Comparison of ENCODE assay signal across 10 cellular contexts in genomic region chr11:7536102-7536501, GRCh38. TPM values are rescaled to one million over a fixed set of nuclear protein-coding genes. Genes with fewer than 3 reads are reported as not detected.
DNase-seq lines count a peak whose midpoint lies in the region; ATAC-seq, FAIRE-seq and TF ChIP-seq lines count a peak whose summit lies in the region.
"Had no signal": no experiment of that assay in that cellular context is flagged by ENCODE, and none has a peak within 500 bp of the region (broad histone marks: within the 10 kb centered on the region; RNA-seq: fewer than 3 reads in every experiment).

No MANE protein-coding gene starts in this region.

- H3K9me3 ChIP-seq in kidney (ENCODE audit: control insufficient read depth in 1 of 2, low read length in 2 of 2) = no peaks in the 10 kb centered on the region

- DNase-seq in 8988T = peak; percentile 50
- no peak for DNase-seq in kidney
- DNase-seq in NAMALWA (ENCODE audit: low spot score) = no peak
- DNase-seq in activated naive CD4-positive, alpha-beta T cell treated with Interleukin-2 at 50 U/mL for 16 hours = no peak
- no peak for DNase-seq in RWPE1 (ENCODE audit: low spot score)
- DNase-seq: mammary epithelial cell, NCI-H526 treated with DMSO at 0.1 percent for 48 hours had no signal

- no peak overlapping the region for H3K9ac ChIP-seq in kidney (ENCODE audit: low read length in 2 of 2)

- CTCF ChIA-PET in RWPE1 (lab: Yijun Ruan, JAX) = no interaction called here

- peaks cover 7 to 9% of the 10 kb centered on the region in 2 donors for H3K4me1 ChIP-seq in kidney (ENCODE audit: control insufficient read depth in 1 of 2, insufficient read depth in 1 of 2, low read depth in 1 of 2, low read length in 2 of 2)

- no peak for FAIRE-seq in kidney (lab: Jason Lieb, UNC)

- peak; percentile 45; the same call in 2 of the 3 replicates for TF ChIP-seq CTCF in GM12872 (IDR thresholded peaks at IDR 0.05; ENCODE audit: insufficient read depth, low read depth, low read length)
- TF ChIP-seq CTCF in kidney (IDR thresholded peaks at IDR 0.05; ENCODE audit: borderline replicate concordance, extremely low read depth, insufficient read depth) = peak; percentile 17
- no peak for TF ChIP-seq CTCF in RWPE1 (conservative IDR thresholded peaks at IDR 0.05; ENCODE audit: low read depth)

- ATAC-seq in SK-N-SH treated with all-trans-retinoic acid at 6 μM for 48 hours = peak; percentile 25; the same call in 1 of the 3 replicates
- ATAC-seq in GM19351 (IDR thresholded peaks at IDR 0.05; ENCODE audit: unreplicated experiment) = no peak

- POLR2A ChIA-PET in RWPE1 (lab: Yijun Ruan, JAX; ENCODE audit: low non-redundant PET) = no interaction called here

- H3K36me3 ChIP-seq in kidney (ENCODE audit: control insufficient read depth in 1 of 2, insufficient read depth in 2 of 2, low read length in 2 of 2) = no peaks in the 10 kb centered on the region

- intact Hi-C loops in kidney (cut with DNase I) = no loop called here

- no peak overlapping the region for H3K4me3 ChIP-seq in kidney (ENCODE audit: low read length in 2 of 2)

- no peak overlapping the region for H3K27ac ChIP-seq in kidney (ENCODE audit: low read depth in 2 of 2, low read length in 2 of 2)
- no peak overlapping the region for H3K27ac ChIP-seq in RWPE1

TF ChIP-seq in SK-N-SH treated with all-trans-retinoic acid at 6 μM for 48 hours, 23 proteins besides CTCF, POLR2A, EP300 and RAD21:
- TF ChIP-seq RARB (CRISPR knock-in tag; IDR thresholded peaks at IDR 0.05) (no peak), PPARA (CRISPR knock-in tag; IDR thresholded peaks at IDR 0.05; ENCODE audit: borderline replicate concordance) (no peak), ZNF70 (CRISPR knock-in tag; IDR thresholded peaks at IDR 0.05) (no peak), ZNF565 (CRISPR knock-in tag; conservative IDR thresholded peaks at IDR 0.05; ENCODE audit: low read depth) (no peak), ZFP30 (CRISPR knock-in tag; IDR thresholded peaks at IDR 0.05) (no peak), TCF4 (CRISPR knock-in tag; IDR thresholded peaks at IDR 0.05; ENCODE audit: borderline replicate concordance) (no peak), SNAI2 (CRISPR knock-in tag; IDR thresholded peaks at IDR 0.05) (no peak), TOX (CRISPR knock-in tag; IDR thresholded peaks at IDR 0.05; ENCODE audit: borderline replicate concordance) (no peak), BACH2 (CRISPR knock-in tag; IDR thresholded peaks at IDR 0.05; ENCODE audit: borderline replicate concordance) (no peak), GLIS3 (CRISPR knock-in tag; IDR thresholded peaks at IDR 0.05) (no peak), ZC3H10 (CRISPR knock-in tag; IDR thresholded peaks at IDR 0.05) (no peak), CSDC2 (CRISPR knock-in tag; IDR thresholded peaks at IDR 0.05) (no peak), ESRRG (CRISPR knock-in tag; IDR thresholded peaks at IDR 0.05) (no peak), ZNF8 (CRISPR knock-in tag; IDR thresholded peaks at IDR 0.05) (no peak)
- TF ChIP-seq, protein P1, sequence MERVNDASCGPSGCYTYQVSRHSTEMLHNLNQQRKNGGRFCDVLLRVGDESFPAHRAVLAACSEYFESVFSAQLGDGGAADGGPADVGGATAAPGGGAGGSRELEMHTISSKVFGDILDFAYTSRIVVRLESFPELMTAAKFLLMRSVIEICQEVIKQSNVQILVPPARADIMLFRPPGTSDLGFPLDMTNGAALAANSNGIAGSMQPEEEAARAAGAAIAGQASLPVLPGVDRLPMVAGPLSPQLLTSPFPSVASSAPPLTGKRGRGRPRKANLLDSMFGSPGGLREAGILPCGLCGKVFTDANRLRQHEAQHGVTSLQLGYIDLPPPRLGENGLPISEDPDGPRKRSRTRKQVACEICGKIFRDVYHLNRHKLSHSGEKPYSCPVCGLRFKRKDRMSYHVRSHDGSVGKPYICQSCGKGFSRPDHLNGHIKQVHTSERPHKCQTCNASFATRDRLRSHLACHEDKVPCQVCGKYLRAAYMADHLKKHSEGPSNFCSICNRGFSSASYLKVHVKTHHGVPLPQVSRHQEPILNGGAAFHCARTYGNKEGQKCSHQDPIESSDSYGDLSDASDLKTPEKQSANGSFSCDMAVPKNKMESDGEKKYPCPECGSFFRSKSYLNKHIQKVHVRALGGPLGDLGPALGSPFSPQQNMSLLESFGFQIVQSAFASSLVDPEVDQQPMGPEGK (CRISPR knock-in tag; IDR thresholded peaks at IDR 0.05; ENCODE audit: borderline replicate concordance) = no peak
- TF ChIP-seq, protein P2, sequence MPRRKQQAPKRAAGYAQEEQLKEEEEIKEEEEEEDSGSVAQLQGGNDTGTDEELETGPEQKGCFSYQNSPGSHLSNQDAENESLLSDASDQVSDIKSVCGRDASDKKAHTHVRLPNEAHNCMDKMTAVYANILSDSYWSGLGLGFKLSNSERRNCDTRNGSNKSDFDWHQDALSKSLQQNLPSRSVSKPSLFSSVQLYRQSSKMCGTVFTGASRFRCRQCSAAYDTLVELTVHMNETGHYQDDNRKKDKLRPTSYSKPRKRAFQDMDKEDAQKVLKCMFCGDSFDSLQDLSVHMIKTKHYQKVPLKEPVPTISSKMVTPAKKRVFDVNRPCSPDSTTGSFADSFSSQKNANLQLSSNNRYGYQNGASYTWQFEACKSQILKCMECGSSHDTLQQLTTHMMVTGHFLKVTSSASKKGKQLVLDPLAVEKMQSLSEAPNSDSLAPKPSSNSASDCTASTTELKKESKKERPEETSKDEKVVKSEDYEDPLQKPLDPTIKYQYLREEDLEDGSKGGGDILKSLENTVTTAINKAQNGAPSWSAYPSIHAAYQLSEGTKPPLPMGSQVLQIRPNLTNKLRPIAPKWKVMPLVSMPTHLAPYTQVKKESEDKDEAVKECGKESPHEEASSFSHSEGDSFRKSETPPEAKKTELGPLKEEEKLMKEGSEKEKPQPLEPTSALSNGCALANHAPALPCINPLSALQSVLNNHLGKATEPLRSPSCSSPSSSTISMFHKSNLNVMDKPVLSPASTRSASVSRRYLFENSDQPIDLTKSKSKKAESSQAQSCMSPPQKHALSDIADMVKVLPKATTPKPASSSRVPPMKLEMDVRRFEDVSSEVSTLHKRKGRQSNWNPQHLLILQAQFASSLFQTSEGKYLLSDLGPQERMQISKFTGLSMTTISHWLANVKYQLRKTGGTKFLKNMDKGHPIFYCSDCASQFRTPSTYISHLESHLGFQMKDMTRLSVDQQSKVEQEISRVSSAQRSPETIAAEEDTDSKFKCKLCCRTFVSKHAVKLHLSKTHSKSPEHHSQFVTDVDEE (CRISPR knock-in tag; IDR thresholded peaks at IDR 0.05) = no peak
- TF ChIP-seq, protein P3, sequence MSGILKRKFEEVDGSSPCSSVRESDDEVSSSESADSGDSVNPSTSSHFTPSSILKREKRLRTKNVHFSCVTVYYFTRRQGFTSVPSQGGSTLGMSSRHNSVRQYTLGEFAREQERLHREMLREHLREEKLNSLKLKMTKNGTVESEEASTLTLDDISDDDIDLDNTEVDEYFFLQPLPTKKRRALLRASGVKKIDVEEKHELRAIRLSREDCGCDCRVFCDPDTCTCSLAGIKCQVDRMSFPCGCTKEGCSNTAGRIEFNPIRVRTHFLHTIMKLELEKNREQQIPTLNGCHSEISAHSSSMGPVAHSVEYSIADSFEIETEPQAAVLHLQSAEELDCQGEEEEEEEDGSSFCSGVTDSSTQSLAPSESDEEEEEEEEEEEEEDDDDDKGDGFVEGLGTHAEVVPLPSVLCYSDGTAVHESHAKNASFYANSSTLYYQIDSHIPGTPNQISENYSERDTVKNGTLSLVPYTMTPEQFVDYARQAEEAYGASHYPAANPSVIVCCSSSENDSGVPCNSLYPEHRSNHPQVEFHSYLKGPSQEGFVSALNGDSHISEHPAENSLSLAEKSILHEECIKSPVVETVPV (CRISPR knock-in tag; IDR thresholded peaks at IDR 0.05) = no peak

RNA-seq across cellular contexts. Expression of gene PPFIBP2, which starts 22.3 kb away (rescaled TPM):
- total RNA-seq in kidney = 31.6 TPM
- 44.4 TPM for polyA plus RNA-seq in kidney (ENCODE audit: insufficient read depth, low read depth, low replicate concordance)

RNA-seq across cellular contexts. Expression of gene OLFML1, which starts 50.8 kb away (rescaled TPM):
- total RNA-seq in kidney = 7.6 TPM
- 8.3 TPM for polyA plus RNA-seq in kidney (ENCODE audit: insufficient read depth, low read depth, low replicate concordance)
- polyA plus RNA-seq: mammary epithelial cell had no signal
